In genomic region chr20:8018928-8019177, GRCh38 we compare ENCODE assay signal across 8 cellular contexts. TPM values are rescaled to one million over a fixed set of nuclear protein-coding genes. Genes with fewer than 3 reads are reported as not detected.
DNase-seq lines count a peak whose midpoint lies in the region; ATAC-seq and TF ChIP-seq lines count a peak whose summit lies in the region.

No MANE protein-coding gene starts in this region.

- peak in 1 of 3 donors; percentile 77 for DNase-seq in CD4-positive, CD25-positive, alpha-beta regulatory T cell
- DNase-seq in NCI-H748 treated with DMSO at 0.1 percent for 48 hours (lab: John Stamatoyannopoulos, UW) (peak; percentile 93), choroid plexus epithelial cell (ENCODE audit: low read depth) (peak; percentile 41)
- DNase-seq in NK-92 treated with Interleukin-12 subunit alpha and Interleukin-12 subunit beta, amount 100 ng/mL, for 24 hours (lab: John Stamatoyannopoulos, UW), result no peak
- no peak for DNase-seq in effector CD4-positive, alpha-beta T cell

- H3K27me3 Mint-ChIP-seq in CD4-positive, CD25-positive, alpha-beta regulatory T cell, result no peaks in the 10 kb centered on the region

- peak overlapping the region; percentile 85 for H3K27ac ChIP-seq in CD4-positive, CD25-positive, alpha-beta regulatory T cell (ENCODE audit: insufficient read depth, low read length, poor library complexity, severe bottlenecking)

- peak overlapping the region; percentile 93 to 95 (median 94) for H3K4me3 Mint-ChIP-seq in CD4-positive, CD25-positive, alpha-beta regulatory T cell

- H3K4me3 ChIP-seq in CD4-positive, CD25-positive, alpha-beta regulatory T cell (ENCODE audit: low read depth, low read length), result peak overlapping the region; percentile 98
- H3K4me3 ChIP-seq in choroid plexus epithelial cell (ENCODE audit: low read depth, low read length) (peak overlapping the region; percentile 81), mononuclear cell (ENCODE audit: low read length) (peak overlapping the region; percentile 91)

- no peaks in the 10 kb centered on the region for H3K36me3 ChIP-seq in CD4-positive, CD25-positive, alpha-beta regulatory T cell (ENCODE audit: control insufficient read depth, insufficient read depth, low read length)

- H3K9me3 ChIP-seq in CD4-positive, CD25-positive, alpha-beta regulatory T cell (ENCODE audit: control insufficient read depth in 2 of 2, low read length in 2 of 2), result no peaks in the 10 kb centered on the region
- no peaks in the 10 kb centered on the region for H3K9me3 ChIP-seq in mononuclear cell (ENCODE audit: low read depth, low read length)

- H3K4me1 ChIP-seq in CD4-positive, CD25-positive, alpha-beta regulatory T cell (ENCODE audit: control insufficient read depth, insufficient read depth, low read length, poor library complexity, severe bottlenecking), result peaks cover 56% of the 10 kb centered on the region
- H3K4me1 ChIP-seq in mononuclear cell (ENCODE audit: insufficient read depth, low read length), result peaks cover 36% of the 10 kb centered on the region

- H3K27ac Mint-ChIP-seq in CD4-positive, CD25-positive, alpha-beta regulatory T cell, result peak overlapping the region; percentile 80 to 89 (median 87)

- ATAC-seq in CD4-positive, CD25-positive, alpha-beta regulatory T cell (ENCODE audit: low read depth in 2 of 2), result peak; percentile 16 to 17
- peak; percentile 18 for ATAC-seq in GM19023 (IDR thresholded peaks at IDR 0.05; ENCODE audit: unreplicated experiment)
- peak; percentile 18 for ATAC-seq in HG03135 (IDR thresholded peaks at IDR 0.05; ENCODE audit: unreplicated experiment)

- peaks cover 20 to 48% (median 30%) of the 10 kb centered on the region in 4 donors for H3K4me1 Mint-ChIP-seq in CD4-positive, CD25-positive, alpha-beta regulatory T cell

- H3K36me3 Mint-ChIP-seq in CD4-positive, CD25-positive, alpha-beta regulatory T cell, result peaks cover 8% of the 10 kb centered on the region

- no peaks in the 10 kb centered on the region for H3K27me3 ChIP-seq in CD4-positive, CD25-positive, alpha-beta regulatory T cell (ENCODE audit: control insufficient read depth, insufficient read depth, low read length)
- no peaks in the 10 kb centered on the region for H3K27me3 ChIP-seq in mononuclear cell (ENCODE audit: insufficient read depth, low read length)

- no peak for TF ChIP-seq CTCF in choroid plexus epithelial cell (conservative IDR thresholded peaks at IDR 0.05; ENCODE audit: low read depth, low read length)

- peaks cover 0 to 2% (median 0%) of the 10 kb centered on the region in 7 donors for H3K9me3 Mint-ChIP-seq in CD4-positive, CD25-positive, alpha-beta regulatory T cell

RNA-seq across cellular contexts. Expression of gene TMX4, which starts 0.7 kb away (rescaled TPM):
- 71.7 TPM for total RNA-seq in CD4-positive, CD25-positive, alpha-beta regulatory T cell
- polyA plus RNA-seq in CD4-positive, CD25-positive, alpha-beta regulatory T cell, result 100 to 1,000 TPM in 1 of 4 donors, 10 to 100 TPM in 3; 74.8 to 111 (median 93.2) TPM
- total RNA-seq in mononuclear cell, result 51.1 TPM

Comparison
In these comparisons a context has a peak if more than half of its experiments do, and no peak if none do; other contexts are left out.
1. DNase-seq: peak in NCI-H748 treated with DMSO at 0.1 percent for 48 hours (single experiment) and choroid plexus epithelial cell (single experiment); none in NK-92 treated with Interleukin-12 subunit alpha and Interleukin-12 subunit beta, amount 100 ng/mL, for 24 hours (single experiment) and effector CD4-positive, alpha-beta T cell (single experiment).
2. Peak in every context shown above with its lines, with median percentiles within 50 percentile points of each other: ATAC-seq and H3K4me3 ChIP-seq.